Comparison of ENCODE assay signal across 18 cellular contexts in genomic region chr7:44385384-44386138, GRCh38.
DNase-seq lines count a peak whose midpoint lies in the region; ATAC-seq and TF ChIP-seq lines count a peak whose summit lies in the region.
"Had no signal": no experiment of that assay in that cellular context is flagged by ENCODE, and none has a peak within 500 bp of the region (broad histone marks: within the 10 kb centered on the region; RNA-seq: fewer than 3 reads in every experiment).

No MANE protein-coding gene starts in this region.

- no peaks in the 10 kb centered on the region for H3K79me1 ChIP-seq in trophoblast cell (ENCODE audit: low read length)

- no peaks in the 10 kb centered on the region for H3K27me3 ChIP-seq in trophoblast cell (ENCODE audit: insufficient read depth, low read length)
- no peaks in the 10 kb centered on the region for H3K27me3 ChIP-seq in gastrocnemius medialis
- H3K27me3 ChIP-seq: BLaER1, heart right ventricle had no signal

- intact Hi-C loops in gastrocnemius medialis (cut with DNase I; ENCODE audit: low total_unique reads): no loop called here

- peak overlapping the region; percentile 2 for H3K4me3 ChIP-seq in trophoblast cell (ENCODE audit: low read depth, low read length)
- no peak overlapping the region for H3K4me3 ChIP-seq in gastrocnemius medialis
- H3K4me3 ChIP-seq: BLaER1, heart right ventricle had no signal

- H4K12ac ChIP-seq in trophoblast cell (ENCODE audit: low read depth, low read length): no peak overlapping the region

- H3K36me3 Mint-ChIP-seq in HFFc6 (ENCODE audit: low read depth): peaks cover 26% of the 10 kb centered on the region

- H2BK12ac ChIP-seq in trophoblast cell (ENCODE audit: low read length): no peak overlapping the region

- H3K4me1 ChIP-seq in trophoblast cell (ENCODE audit: control insufficient read depth in 1 of 2, insufficient read depth in 2 of 2, low read length in 2 of 2): no peaks in the 10 kb centered on the region
- H3K4me1 ChIP-seq in gastrocnemius medialis: peaks cover 20 to 46% of the 10 kb centered on the region in 2 donors
- H3K4me1 ChIP-seq: BLaER1 had no signal

- no peak overlapping the region for H3K4me3 Mint-ChIP-seq in HFFc6
- H3K4me3 Mint-ChIP-seq: activated naive CD8-positive, alpha-beta T cell treated with anti-CD3 and anti-CD28 coated beads, Interleukin-2, amount 50 U/mL, for 24 hours; nephron had no signal

- H3K14ac ChIP-seq in trophoblast cell (ENCODE audit: low read length): no peak overlapping the region

- H3K4ac ChIP-seq in trophoblast cell (ENCODE audit: low read depth, low read length): no peak overlapping the region

- no peaks in the 10 kb centered on the region for H3K79me2 ChIP-seq in trophoblast cell (ENCODE audit: control insufficient read depth, insufficient read depth, low read length, poor library complexity)

- no peak overlapping the region for H3K23ac ChIP-seq in trophoblast cell (ENCODE audit: low read length)

- H3K27ac ChIP-seq in caudate nucleus (ENCODE audit: low read depth, low read length): peak overlapping the region; percentile 53
- no peak overlapping the region for H3K27ac ChIP-seq in trophoblast cell (ENCODE audit: low read depth, low read length)
- H3K27ac ChIP-seq in gastrocnemius medialis: no peak overlapping the region
- H3K27ac ChIP-seq: BLaER1, epithelial cell of prostate had no signal

- DNase-seq in HFFc6 (no peak), caudate nucleus (lab: John Stamatoyannopoulos, UW) (peak in 11 of 61 donors; percentile 22 to 66 (median 42)), hippocampal formation (lab: John Stamatoyannopoulos, UW) (peak; percentile 33 to 41), trophoblast cell (peak in 1 of 2 donors; percentile 2), gastrocnemius medialis (no peak)
- DNase-seq: activated CD4-positive, CD25-positive, alpha-beta regulatory T cell treated with anti-CD3 and anti-CD28 coated beads, Interleukin-2, amount 50 U/mL, for 72 hours; activated naive CD8-positive, alpha-beta T cell treated with anti-CD3 and anti-CD28 coated beads, Interleukin-2, amount 50 U/mL, for 24 hours; central memory CD4-positive, alpha-beta T cell; heart right ventricle; NCI-H146; NCI-H345; retina; T-helper 2 cell had no signal

- H2AFZ ChIP-seq in trophoblast cell (ENCODE audit: insufficient read depth, low read length, poor library complexity): no peak overlapping the region

- no peak overlapping the region for H3K18ac ChIP-seq in trophoblast cell (ENCODE audit: low read length)

- H3K9me3 ChIP-seq in trophoblast cell (ENCODE audit: insufficient read depth, low read depth, low read length): no peaks in the 10 kb centered on the region
- no peaks in the 10 kb centered on the region for H3K9me3 ChIP-seq in gastrocnemius medialis
- H3K9me3 ChIP-seq: BLaER1, heart right ventricle had no signal

- no peak overlapping the region for H4K91ac ChIP-seq in trophoblast cell (ENCODE audit: low read depth, low read length)

- no CpG with 5 or more reads among the region's 14 CpGs for WGBS in trophoblast cell (ENCODE audit: extremely low coverage, insufficient coverage, insufficient read length)

- no peak overlapping the region for H2BK120ac ChIP-seq in trophoblast cell (ENCODE audit: insufficient read depth, low read length, poor library complexity)

- peak overlapping the region; percentile 27; the same call in 1 of the 2 replicates for H3K27ac Mint-ChIP-seq in HFFc6
- H3K27ac Mint-ChIP-seq: activated naive CD8-positive, alpha-beta T cell treated with anti-CD3 and anti-CD28 coated beads, Interleukin-2, amount 50 U/mL, for 24 hours had no signal

- H3K4me1 Mint-ChIP-seq in HFFc6 (ENCODE audit: low read depth): peaks cover 73% of the 10 kb centered on the region
- H3K4me1 Mint-ChIP-seq: activated naive CD8-positive, alpha-beta T cell treated with anti-CD3 and anti-CD28 coated beads, Interleukin-2, amount 50 U/mL, for 24 hours; nephron had no signal

- no peak for TF ChIP-seq POLR2A in gastrocnemius medialis (IDR thresholded peaks at IDR 0.05)

- H3K4me2 ChIP-seq in trophoblast cell (ENCODE audit: low read length): no peak overlapping the region
- H3K4me2 ChIP-seq: BLaER1 had no signal

- ATAC-seq in gastrocnemius medialis: no peak
- no peak for ATAC-seq in GM18909 (IDR thresholded peaks at IDR 0.05; ENCODE audit: poor library complexity, unreplicated experiment)
- ATAC-seq in HG03097 (IDR thresholded peaks at IDR 0.05; ENCODE audit: low FRiP score, unreplicated experiment): no peak
- ATAC-seq: activated naive CD8-positive, alpha-beta T cell treated with anti-CD3 and anti-CD28 coated beads, Interleukin-2, amount 50 U/mL, for 24 hours had no signal

- TF ChIP-seq CTCF in HFFc6 (IDR thresholded peaks at IDR 0.05): no peak
- TF ChIP-seq CTCF in gastrocnemius medialis (IDR thresholded peaks at IDR 0.05 in 4 of 5, conservative IDR thresholded peaks at IDR 0.05 in 1 of 5): no peak

- no peak overlapping the region for H4K8ac ChIP-seq in trophoblast cell (ENCODE audit: low read depth, low read length)

- in situ Hi-C loops in gastrocnemius medialis (cut with MboI; ENCODE audit: low sequenced_read_pairs in 4 of 4): no loop called here

- H3K9ac ChIP-seq in trophoblast cell (ENCODE audit: low read length): no peak overlapping the region
- H3K9ac ChIP-seq: BLaER1 had no signal

- H3K36me3 ChIP-seq in trophoblast cell (ENCODE audit: control insufficient read depth in 1 of 2, insufficient read depth in 2 of 2, low read length in 2 of 2) (peaks cover 47 to 66% of the 10 kb centered on the region in 2 experiments), gastrocnemius medialis (peaks cover 0 to 28% of the 10 kb centered on the region in 2 donors)

- H2AK5ac ChIP-seq in trophoblast cell (ENCODE audit: low read length): no peak overlapping the region

- no peak overlapping the region for H2BK5ac ChIP-seq in trophoblast cell (ENCODE audit: low read depth, low read length, poor library complexity)

- H3K9me3 Mint-ChIP-seq in HFFc6: no peaks in the 10 kb centered on the region
- H3K9me3 Mint-ChIP-seq: activated naive CD8-positive, alpha-beta T cell treated with anti-CD3 and anti-CD28 coated beads, Interleukin-2, amount 50 U/mL, for 24 hours; nephron had no signal

- H3K27me3 Mint-ChIP-seq in HFFc6 (ENCODE audit: insufficient read depth): 0 out of 2 replicates have a peak, but pooled peaks cover 2% of the 10 kb centered on the region
- H3K27me3 Mint-ChIP-seq: activated naive CD8-positive, alpha-beta T cell treated with anti-CD3 and anti-CD28 coated beads, Interleukin-2, amount 50 U/mL, for 24 hours had no signal

Comparison
In these comparisons a context has a peak if more than half of its experiments do, and no peak if none do; other contexts are left out.
1. DNase-seq: peak in hippocampal formation (2 of 2); none in HFFc6 (single experiment) and gastrocnemius medialis (0 of 2).